In the genomic region with DNA sequence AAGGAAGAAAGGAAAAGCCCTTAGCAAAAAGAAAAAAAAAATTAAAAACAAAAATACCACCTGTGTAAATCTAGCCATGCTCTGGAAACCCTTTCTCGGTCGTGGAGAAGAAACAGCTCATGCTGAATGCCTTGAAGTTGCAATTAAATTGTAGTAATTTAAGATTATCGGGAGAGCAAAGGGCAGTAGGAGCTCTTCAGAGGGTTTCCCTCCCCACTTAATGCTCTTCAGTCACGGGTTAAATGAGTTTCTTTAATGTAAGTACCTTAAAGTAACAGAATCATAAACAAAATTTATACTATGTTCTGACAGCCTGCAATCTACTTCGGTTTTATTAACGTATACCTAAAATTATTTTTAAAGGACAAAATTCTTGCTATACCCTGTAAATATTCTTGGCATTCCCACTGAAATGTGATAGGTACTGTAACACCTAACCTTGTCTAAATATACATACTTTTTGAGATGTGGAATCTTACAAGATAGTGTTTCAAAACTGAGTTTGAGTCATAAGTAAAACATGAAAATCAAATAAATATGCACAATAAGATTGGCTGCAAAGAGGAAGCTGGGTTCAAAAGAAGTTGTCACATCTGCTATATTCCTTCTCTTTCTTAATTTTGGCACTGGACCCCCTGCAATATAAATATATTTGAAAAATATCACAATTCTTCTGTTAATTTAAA, we compare ENCODE assay signal across 12 cellular contexts. TPM values are rescaled to one million over a fixed set of nuclear protein-coding genes. Genes with fewer than 3 reads are reported as not detected.
A peak's percentile ranks its signal among the peaks of the same experiment; 100 is the strongest.
DNase-seq lines count a peak whose midpoint lies in the region; ATAC-seq and TF ChIP-seq lines count a peak whose summit lies in the region.
"Had no signal": no experiment of that assay in that cellular context is flagged by ENCODE, and none has a peak within 500 bp of the region (broad histone marks: within the 10 kb centered on the region; RNA-seq: fewer than 3 reads in every experiment).

No MANE protein-coding gene starts in this region.

- TF ChIP-seq CTCF in AG04449 (IDR thresholded peaks at IDR 0.05; ENCODE audit: insufficient read depth, low read length, missing control alignments) (no peak), HFFc6 (IDR thresholded peaks at IDR 0.05) (no peak), astrocyte of the cerebellum (IDR thresholded peaks at IDR 0.05; ENCODE audit: low read depth, low read length, missing control alignments) (no peak), mesothelial cell of epicardium (IDR thresholded peaks at IDR 0.05; ENCODE audit: unreplicated experiment) (no peak)
- TF ChIP-seq CTCF in CD8-positive, alpha-beta T cell (IDR thresholded peaks at IDR 0.05): no peak

- no peak overlapping the region for H3K27ac ChIP-seq in CD8-positive, alpha-beta T cell (ENCODE audit: low read depth, low read length)

- H3K4me3 Mint-ChIP-seq in HFFc6: peak overlapping the region; percentile 48
- peak overlapping the region; percentile 45 for H3K4me3 Mint-ChIP-seq in mesothelial cell of epicardium
- no peak overlapping the region for H3K4me3 Mint-ChIP-seq in CD8-positive, alpha-beta T cell
- no peak overlapping the region for H3K4me3 Mint-ChIP-seq in natural killer cell treated with Interleukin-12 subunit alpha and Interleukin-12 subunit beta and Interleukin-15 and Interleukin-18, amount 100 ng/mL, for 72 hours

- H3K4me1 Mint-ChIP-seq in HFFc6 (ENCODE audit: low read depth) (peaks cover 48% of the 10 kb centered on the region), mesothelial cell of epicardium (peaks cover 51% of the 10 kb centered on the region)
- H3K4me1 Mint-ChIP-seq in CD8-positive, alpha-beta T cell (ENCODE audit: low read depth): peaks cover 27% of the 10 kb centered on the region
- H3K4me1 Mint-ChIP-seq in natural killer cell treated with Interleukin-12 subunit alpha and Interleukin-12 subunit beta and Interleukin-15 and Interleukin-18, amount 100 ng/mL, for 72 hours (ENCODE audit: low read depth in 2 of 2): peaks cover 12 to 21% of the 10 kb centered on the region in 2 donors

- no peaks in the 10 kb centered on the region for H3K27me3 ChIP-seq in CD8-positive, alpha-beta T cell (ENCODE audit: insufficient read depth, low read length)
- H3K27me3 ChIP-seq: right atrium auricular region had no signal

- intact Hi-C loops in CD8-positive, alpha-beta T cell (cut with DNase I, micrococcal nuclease): no loop called here

- H3K4me3 ChIP-seq in AG04449 (ENCODE audit: low read depth, low read length): peak overlapping the region; percentile 12; the same call in 1 of the 2 replicates
- H3K4me3 ChIP-seq in astrocyte of the cerebellum (ENCODE audit: low read depth, low read length): peak overlapping the region; percentile 20
- H3K4me3 ChIP-seq in CD8-positive, alpha-beta T cell (ENCODE audit: low read depth, low read length): no peak overlapping the region
- H3K4me3 ChIP-seq: right atrium auricular region had no signal

- in situ Hi-C loops in astrocyte of the cerebellum (cut with HindIII; ENCODE audit: low sequenced_read_pairs): no loop called here

- H3K4me1 ChIP-seq in CD8-positive, alpha-beta T cell (ENCODE audit: insufficient read depth, low read length): no peaks in the 10 kb centered on the region

- DNase-seq in AG04449 (ENCODE audit: low read depth, low spot score): no peak
- no peak for DNase-seq in HFFc6
- no peak for DNase-seq in astrocyte of the cerebellum (ENCODE audit: low read depth)
- no peak for DNase-seq in mesothelial cell of epicardium (ENCODE audit: low spot score in 2 of 2, unreplicated experiment in 2 of 2)
- no peak for DNase-seq in CD8-positive, alpha-beta T cell
- no peak for DNase-seq in SW 1271 (lab: John Stamatoyannopoulos, UW)
- no peak for DNase-seq in natural killer cell treated with Interleukin-12 subunit alpha and Interleukin-12 subunit beta and Interleukin-15 and Interleukin-18, amount 100 ng/mL, for 72 hours (ENCODE audit: low spot score)
- DNase-seq: activated CD4-positive, CD25-positive, alpha-beta regulatory T cell; activated gamma-delta T cell had no signal

- CTCF ChIA-PET in AG04449 (lab: Yijun Ruan, JAX): interaction anchor here (1.0 kb wide), 1 partner anchor 67 kb away, joined by 3 read pairs; no protein-coding TSS in a partner anchor
- CTCF ChIA-PET in CD8-positive, alpha-beta T cell (lab: Charles Lee): no interaction called here

- H3K36me3 Mint-ChIP-seq in HFFc6 (ENCODE audit: low read depth) (peaks cover 14% of the 10 kb centered on the region), mesothelial cell of epicardium (peaks cover 11% of the 10 kb centered on the region)
- H3K36me3 Mint-ChIP-seq in CD8-positive, alpha-beta T cell: peaks cover 10% of the 10 kb centered on the region
- H3K36me3 Mint-ChIP-seq in natural killer cell treated with Interleukin-12 subunit alpha and Interleukin-12 subunit beta and Interleukin-15 and Interleukin-18, amount 100 ng/mL, for 72 hours: no peaks in the 10 kb centered on the region

- H3K36me3 ChIP-seq in CD8-positive, alpha-beta T cell (ENCODE audit: insufficient read depth, low read length): no peaks in the 10 kb centered on the region
- H3K36me3 ChIP-seq: right atrium auricular region had no signal

- no peaks in the 10 kb centered on the region for H3K9me3 ChIP-seq in CD8-positive, alpha-beta T cell (ENCODE audit: low read length)
- H3K9me3 ChIP-seq: right atrium auricular region had no signal

- POLR2A ChIA-PET in AG04449 (lab: Yijun Ruan, JAX): no interaction called here
- POLR2A ChIA-PET in CD8-positive, alpha-beta T cell (lab: Charles Lee): no interaction called here

- H3K9me3 Mint-ChIP-seq in HFFc6 (no peaks in the 10 kb centered on the region), mesothelial cell of epicardium (no peaks in the 10 kb centered on the region)
- H3K9me3 Mint-ChIP-seq in CD8-positive, alpha-beta T cell: no peaks in the 10 kb centered on the region
- no peaks in the 10 kb centered on the region for H3K9me3 Mint-ChIP-seq in natural killer cell treated with Interleukin-12 subunit alpha and Interleukin-12 subunit beta and Interleukin-15 and Interleukin-18, amount 100 ng/mL, for 72 hours

- H3K27ac Mint-ChIP-seq in HFFc6 (no peak overlapping the region; the same call in 1 of the 2 replicates), mesothelial cell of epicardium (peak overlapping the region; percentile 93)
- H3K27ac Mint-ChIP-seq in CD8-positive, alpha-beta T cell: no peak overlapping the region
- no peak overlapping the region for H3K27ac Mint-ChIP-seq in natural killer cell treated with Interleukin-12 subunit alpha and Interleukin-12 subunit beta and Interleukin-15 and Interleukin-18, amount 100 ng/mL, for 72 hours

- H3K27me3 Mint-ChIP-seq in HFFc6 (ENCODE audit: insufficient read depth): no peaks in the 10 kb centered on the region; the same call in 1 of the 2 replicates
- H3K27me3 Mint-ChIP-seq in mesothelial cell of epicardium (ENCODE audit: low read depth): no peaks in the 10 kb centered on the region
- H3K27me3 Mint-ChIP-seq in CD8-positive, alpha-beta T cell (ENCODE audit: low read depth): no peaks in the 10 kb centered on the region
- peaks cover 6 to 7% of the 10 kb centered on the region in 2 donors for H3K27me3 Mint-ChIP-seq in natural killer cell treated with Interleukin-12 subunit alpha and Interleukin-12 subunit beta and Interleukin-15 and Interleukin-18, amount 100 ng/mL, for 72 hours

- ATAC-seq in CD8-positive, alpha-beta T cell: no peak
- ATAC-seq in HG03469 (IDR thresholded peaks at IDR 0.05; ENCODE audit: unreplicated experiment): no peak
- ATAC-seq in natural killer cell treated with Interleukin-12 subunit alpha and Interleukin-12 subunit beta and Interleukin-15 and Interleukin-18, amount 100 ng/mL, for 72 hours: no peak
- ATAC-seq: Panc1 had no signal

RNA-seq across cellular contexts. Expression of gene FOXP1, which starts 5.3 kb away (rescaled TPM):
- 10 to 100 TPM; 32.2 to 59.3 (median 52.0) TPM for total RNA-seq in HFFc6 (2021; fragmentation: NEBNext Ultra II Directional; extraction: Animal tissue kit (Norgen Biotek cat#: 25700))
- 170 to 187 TPM (median 183 TPM) in 3 replicates for total RNA-seq in mesothelial cell of epicardium
- 100 to 1,000 TPM; 411 to 413 TPM for total RNA-seq in CD8-positive, alpha-beta T cell
- total RNA-seq in natural killer cell treated with Interleukin-12 subunit alpha and Interleukin-12 subunit beta and Interleukin-15 and Interleukin-18, amount 100 ng/mL, for 72 hours: 10 to 100 TPM; 59.7 to 65.4 TPM

Comparison
In these comparisons a context has a peak if more than half of its experiments do, and no peak if none do; other contexts are left out.
1. H3K4me3 Mint-ChIP-seq: peak in HFFc6 (single experiment) and mesothelial cell of epicardium (single experiment); none in CD8-positive, alpha-beta T cell (single experiment) and natural killer cell treated with Interleukin-12 subunit alpha and Interleukin-12 subunit beta and Interleukin-15 and Interleukin-18, amount 100 ng/mL, for 72 hours (single experiment).